ENCODE assay signal across 11 cellular contexts in genomic region chr6:43942616-43943015, GRCh38.
"Had no signal": no experiment of that assay in that cellular context is flagged by ENCODE, and none has a peak within 500 bp of the region (broad histone marks: within the 10 kb centered on the region; RNA-seq: fewer than 3 reads in every experiment).

No MANE protein-coding gene starts in this region.

- H3K4me3 ChIP-seq: breast epithelium had no signal

- H3K4me1 Mint-ChIP-seq: stimulated activated naive CD8-positive, alpha-beta T cell treated with anti-CD3 and anti-CD28 coated beads, Interleukin-15, amount 100 ng/mL, for 72 hours had no signal

- ATAC-seq: foreskin keratinocyte; natural killer cell treated with Interleukin-12 subunit alpha and Interleukin-12 subunit beta and Interleukin-15 and Interleukin-18, amount 100 ng/mL, for 72 hours; stimulated activated naive CD8-positive, alpha-beta T cell treated with anti-CD3 and anti-CD28 coated beads, Interleukin-15, amount 100 ng/mL, for 72 hours had no signal

- H3K4me3 Mint-ChIP-seq: activated CD4-positive, alpha-beta T cell treated with anti-CD3 and anti-CD28 coated beads, Interleukin-2, amount 10 ng/mL, durations not matched to agents 24 days and 14 days; activated naive CD8-positive, alpha-beta T cell; natural killer cell treated with Interleukin-12 subunit alpha and Interleukin-12 subunit beta and Interleukin-15 and Interleukin-18, amount 100 ng/mL, for 72 hours; stimulated activated naive CD8-positive, alpha-beta T cell treated with anti-CD3 and anti-CD28 coated beads, Interleukin-15, amount 100 ng/mL, for 72 hours had no signal

- H3K27me3 ChIP-seq: breast epithelium had no signal

- DNase-seq: activated CD4-positive, alpha-beta T cell treated with anti-CD3 and anti-CD28 coated beads, Interleukin-2, amount 10 ng/mL, durations not matched to agents 24 days and 14 days; activated effector memory CD4-positive, alpha-beta T cell treated with Interleukin-2 at 50 U/mL for 16 hours; activated T-cell treated with anti-CD3 and anti-CD28 coated beads, Interleukin-2, amount 50 U/mL, for 1 hour; amygdala; foreskin keratinocyte; stimulated activated CD4-positive, alpha-beta T cell treated with anti-CD3 and anti-CD28 coated beads, Interleukin-4, amount 100 ng/mL, for 1 hour; T-helper 1 cell had no signal

- H3K27ac ChIP-seq: breast epithelium, foreskin keratinocyte had no signal

- H3K27me3 Mint-ChIP-seq: activated naive CD8-positive, alpha-beta T cell; stimulated activated naive CD8-positive, alpha-beta T cell treated with anti-CD3 and anti-CD28 coated beads, Interleukin-15, amount 100 ng/mL, for 72 hours had no signal

- H3K27ac Mint-ChIP-seq: activated CD4-positive, alpha-beta T cell treated with anti-CD3 and anti-CD28 coated beads, Interleukin-2, amount 10 ng/mL, durations not matched to agents 24 days and 14 days; activated naive CD8-positive, alpha-beta T cell; natural killer cell treated with Interleukin-12 subunit alpha and Interleukin-12 subunit beta and Interleukin-15 and Interleukin-18, amount 100 ng/mL, for 72 hours; stimulated activated naive CD8-positive, alpha-beta T cell treated with anti-CD3 and anti-CD28 coated beads, Interleukin-15, amount 100 ng/mL, for 72 hours had no signal

- H3K36me3 ChIP-seq: breast epithelium had no signal

- H3K4me1 ChIP-seq: breast epithelium, foreskin keratinocyte had no signal
